Comparison of ENCODE assay signal across 29 cellular contexts in the genomic region with DNA sequence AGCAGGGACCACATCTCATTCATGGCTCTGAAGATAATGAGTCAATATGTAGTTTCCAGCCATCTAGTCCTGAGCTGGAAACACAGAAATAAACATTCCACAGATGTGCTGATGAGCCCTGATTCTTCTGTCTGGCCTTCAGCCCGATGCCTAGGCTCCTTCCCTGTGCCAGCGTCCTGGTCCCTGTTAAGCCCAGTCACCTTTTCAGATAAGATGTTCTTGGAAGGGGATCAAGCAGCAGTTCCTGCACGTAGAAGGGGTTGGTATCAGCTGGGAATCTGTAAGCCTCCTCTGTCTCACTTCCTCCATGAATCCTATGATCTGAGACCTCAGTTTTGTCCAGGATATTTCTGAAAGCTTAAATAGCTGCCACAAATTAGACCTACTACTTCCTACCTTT.
"Had no signal": no experiment of that assay in that cellular context is flagged by ENCODE, and none has a peak within 500 bp of the region (broad histone marks: within the 10 kb centered on the region; RNA-seq: fewer than 3 reads in every experiment).

No MANE protein-coding gene starts in this region.

- H3K27ac ChIP-seq: breast epithelium, PC-9, RWPE1, SJCRH30, SK-N-MC, WERI-Rb-1 had no signal

- H3K36me3 ChIP-seq: ascending aorta, breast epithelium, SJCRH30, WERI-Rb-1 had no signal

- DNase-seq: activated CD4-positive, alpha-beta memory T cell treated with anti-CD3 and anti-CD28 coated beads, Interleukin-2, amount 10 ng/mL, durations not matched to agents 7 days and 5 days; activated CD4-positive, alpha-beta T cell treated with anti-CD3 and anti-CD28 coated beads for 1 hour; activated CD4-positive, alpha-beta T cell treated with anti-CD3 and anti-CD28 coated beads for 48 hours; activated CD4-positive, CD25-positive, alpha-beta regulatory T cell; activated CD8-positive, alpha-beta memory T cell treated with anti-CD3 and anti-CD28 coated beads for 24 hours; activated gamma-delta T cell; activated naive CD4-positive, alpha-beta T cell treated with Interleukin-2 at 50 U/mL for 16 hours; activated naive CD8-positive, alpha-beta T cell treated with anti-CD3 and anti-CD28 coated beads, Interleukin-2, amount 10 ng/mL, durations not matched to agents 7 days and 5 days; activated T-cell treated with anti-CD3 and anti-CD28 coated beads, Interleukin-2, amount 50 U/mL, for 24 hours; amygdala; cerebellar nuclear complex; Karpas-422; NCI-H1105; NCI-H1417 treated with DMSO at 0.1 percent for 48 hours; NCI-H2029; NCI-H345; NCI-H526; NCI-H748 treated with DMSO at 0.1 percent for 48 hours; NK-92 treated with Interleukin-12 subunit alpha and Interleukin-12 subunit beta, amount 100 ng/mL, for 24 hours; PC-9; SHP77; SJCRH30; T1000; WERI-Rb-1 had no signal

- H3K4me3 ChIP-seq: ascending aorta, breast epithelium, PC-9, SJCRH30, SK-N-MC had no signal

- FAIRE-seq: RCC 7860 had no signal

- H3K27me3 ChIP-seq: ascending aorta, breast epithelium, SJCRH30 had no signal

- H3K9me3 ChIP-seq: ascending aorta, breast epithelium, SJCRH30 had no signal

- H3K4me1 ChIP-seq: breast epithelium had no signal
